In the genomic region with DNA sequence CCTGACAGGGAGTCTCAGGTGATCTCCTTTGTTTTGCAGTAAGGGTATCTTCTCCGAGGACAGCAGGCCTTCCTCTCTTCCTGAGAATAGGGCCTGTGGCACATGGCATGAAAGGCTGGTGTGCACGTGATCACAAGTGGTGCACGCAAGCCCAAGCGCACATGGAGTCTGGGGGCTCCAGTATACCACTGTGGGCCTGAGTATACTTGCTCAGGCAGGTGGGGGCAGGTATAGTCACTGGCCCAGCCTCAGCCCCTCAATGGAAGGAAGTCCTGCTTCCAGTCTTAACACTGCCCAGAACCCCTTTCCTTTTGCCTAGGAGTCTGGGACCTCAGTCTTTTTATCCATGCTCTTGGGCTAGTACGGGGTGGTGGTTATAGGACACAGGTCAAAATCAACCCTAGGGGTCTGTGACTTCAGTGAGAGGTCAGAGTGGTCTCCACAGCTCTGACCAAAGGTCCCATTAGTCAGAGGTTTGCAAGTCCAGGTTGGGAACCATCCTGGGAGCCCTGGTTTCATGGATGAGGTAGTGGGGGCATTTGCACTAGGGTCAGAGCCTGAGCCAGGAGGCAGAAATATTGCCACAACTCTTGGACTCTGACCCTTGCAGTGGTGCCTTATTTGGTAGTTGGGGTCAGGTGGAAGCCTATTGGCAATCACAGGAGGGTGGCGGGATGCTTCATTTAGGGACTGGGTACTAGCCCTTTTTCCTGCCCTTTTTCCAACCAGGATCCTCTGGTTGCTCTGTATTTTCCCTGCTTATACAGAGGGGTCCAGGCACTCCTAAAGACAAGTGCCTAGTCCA, we compare ENCODE assay signal across 8 cellular contexts. TPM values are rescaled to one million over a fixed set of nuclear protein-coding genes. Genes with fewer than 3 reads are reported as not detected.
A peak's percentile ranks its signal among the peaks of the same experiment; 100 is the strongest.
DNase-seq lines count a peak whose midpoint lies in the region; ATAC-seq, FAIRE-seq and TF ChIP-seq lines count a peak whose summit lies in the region.

No MANE protein-coding gene starts in this region.

- peak overlapping the region; percentile 94 for H3K4me2 ChIP-seq in OCI-LY1 (ENCODE audit: low read length)

- H3K9ac ChIP-seq in OCI-LY1 (ENCODE audit: low read length) (peak overlapping the region; percentile 87), endodermal cell (ENCODE audit: extremely low read depth, low read length, poor library complexity, severe bottlenecking) (no peak overlapping the region)

- H3K4me1 Mint-ChIP-seq in CD4-positive, alpha-beta T cell (ENCODE audit: low read depth) = peaks cover 50% of the 10 kb centered on the region
- H3K4me1 Mint-ChIP-seq in endodermal cell = peaks cover 13% of the 10 kb centered on the region

- H3K4me3 ChIP-seq in OCI-LY1 (ENCODE audit: low read depth, low read length, poor library complexity, severe bottlenecking) (peak overlapping the region; percentile 95), endodermal cell (ENCODE audit: low read length) (peak overlapping the region; percentile 99), neuron (ENCODE audit: low read length) (peak overlapping the region; percentile 88), small intestine (ENCODE audit: low read depth in 1 of 2, low read length in 2 of 2) (peak overlapping the region in 1 of 2 donors; percentile 78)

- 88 to 100% methylated on average over 2 to 6 of the region's 6 CpGs for WGBS in endodermal cell (ENCODE audit: insufficient coverage in 1 of 2, insufficient read length in 1 of 2), 2 experiments
- 89 to 95% (median 91%) methylated on average over 6 of the region's 6 CpGs for whole genome bisulfite sequencing in small intestine, 3 donors

- CTCF ChIA-PET in CD4-positive, alpha-beta T cell (lab: Charles Lee) = no interaction called here

- no peaks in the 10 kb centered on the region for H3K9me3 Mint-ChIP-seq in CD4-positive, alpha-beta T cell
- peaks cover 1% of the 10 kb centered on the region for H3K9me3 Mint-ChIP-seq in endodermal cell

- H3K4me3 Mint-ChIP-seq in CD4-positive, alpha-beta T cell = peak overlapping the region; percentile 92
- H3K4me3 Mint-ChIP-seq in endodermal cell = peak overlapping the region; percentile 92

- H3K27ac Mint-ChIP-seq in CD4-positive, alpha-beta T cell = peak overlapping the region; percentile 91
- H3K27ac Mint-ChIP-seq in endodermal cell = peak overlapping the region; percentile 91

- no peaks in the 10 kb centered on the region for H3K27me3 Mint-ChIP-seq in CD4-positive, alpha-beta T cell
- H3K27me3 Mint-ChIP-seq in endodermal cell (ENCODE audit: insufficient read depth) = peaks cover 29% of the 10 kb centered on the region

- H3K36me3 ChIP-seq in OCI-LY1 (ENCODE audit: insufficient read depth, low read length) = peaks cover 25% of the 10 kb centered on the region
- H3K36me3 ChIP-seq in endodermal cell (ENCODE audit: control insufficient read depth, insufficient read depth, low read length) = peaks cover 26% of the 10 kb centered on the region
- peaks cover 19% of the 10 kb centered on the region for H3K36me3 ChIP-seq in neuron (ENCODE audit: insufficient read depth, low read length)
- peaks cover 0 to 6% of the 10 kb centered on the region in 2 donors for H3K36me3 ChIP-seq in small intestine (ENCODE audit: control insufficient read depth in 2 of 2, insufficient read depth in 2 of 2, low read length in 2 of 2)

- H3K9me3 ChIP-seq in CD4-positive, alpha-beta T cell (ENCODE audit: control insufficient read depth, low read length) = no peaks in the 10 kb centered on the region
- H3K9me3 ChIP-seq in OCI-LY1 (ENCODE audit: low read length) = no peaks in the 10 kb centered on the region
- H3K9me3 ChIP-seq in endodermal cell (ENCODE audit: control insufficient read depth, low read length) = peaks cover 7% of the 10 kb centered on the region
- H3K9me3 ChIP-seq in neuron (ENCODE audit: low read length) = no peaks in the 10 kb centered on the region
- H3K9me3 ChIP-seq in small intestine (ENCODE audit: control insufficient read depth, low read depth) = no peaks in the 10 kb centered on the region

- no peak overlapping the region for H3K27ac ChIP-seq in CD4-positive, alpha-beta T cell (ENCODE audit: low read depth, low read length)
- H3K27ac ChIP-seq in OCI-LY1 (ENCODE audit: low read depth, low read length, poor library complexity, severe bottlenecking) = peak overlapping the region; percentile 42
- no peak overlapping the region for H3K27ac ChIP-seq in endodermal cell (ENCODE audit: low read depth, low read length)
- H3K27ac ChIP-seq in small intestine (ENCODE audit: low read depth in 1 of 2, low read length in 1 of 2) = peak overlapping the region in 1 of 2 donors; percentile 85

- no peaks in the 10 kb centered on the region for H3F3A ChIP-seq in OCI-LY1 (ENCODE audit: insufficient read depth, low read length)

- intact Hi-C loops in CD4-positive, alpha-beta T cell (cut with DNase I, micrococcal nuclease) = loop anchor here in 1 of 2 experiments (1.0 to 10.0 kb wide), 6 partner anchors 47 to 450 kb away; partner anchors contain the start of genes ARIH2, IP6K2, QRICH1 and USP19

- no peak for DNase-seq in CD4-positive, alpha-beta T cell
- DNase-seq in endodermal cell (no peak), RKO (ENCODE audit: low spot score) (no peak), putamen (ENCODE audit: low spot score) (no peak), small intestine (no peak)

- ATAC-seq in CD4-positive, alpha-beta T cell (ENCODE audit: poor library complexity) = no peak
- ATAC-seq in GM18868 (IDR thresholded peaks at IDR 0.05; ENCODE audit: unreplicated experiment) = no peak

- no peaks in the 10 kb centered on the region for H4K20me1 ChIP-seq in OCI-LY1 (ENCODE audit: insufficient read depth, low read length)

- peaks cover 28% of the 10 kb centered on the region for H3K36me3 Mint-ChIP-seq in CD4-positive, alpha-beta T cell (ENCODE audit: low read depth)
- peaks cover 18% of the 10 kb centered on the region for H3K36me3 Mint-ChIP-seq in endodermal cell (ENCODE audit: low read depth)

- H3K9me2 ChIP-seq in OCI-LY1 (ENCODE audit: low read depth, low read length) = no peaks in the 10 kb centered on the region

- no peaks in the 10 kb centered on the region for H3K27me3 ChIP-seq in CD4-positive, alpha-beta T cell (ENCODE audit: control insufficient read depth, insufficient read depth, low read length)
- no peaks in the 10 kb centered on the region for H3K27me3 ChIP-seq in OCI-LY1 (ENCODE audit: insufficient read depth, low read length)
- peaks cover 15% of the 10 kb centered on the region for H3K27me3 ChIP-seq in endodermal cell (ENCODE audit: control insufficient read depth, insufficient read depth, low read length, poor library complexity, severe bottlenecking)
- H3K27me3 ChIP-seq in neuron (ENCODE audit: insufficient read depth, low read length) = no peaks in the 10 kb centered on the region
- H3K27me3 ChIP-seq in small intestine (ENCODE audit: control insufficient read depth in 2 of 2, insufficient read depth in 2 of 2, low read length in 2 of 2) = no peaks in the 10 kb centered on the region

- no peak for FAIRE-seq in small intestine (lab: Jason Lieb, UNC)

- peaks cover 30% of the 10 kb centered on the region for H3K4me1 ChIP-seq in OCI-LY1 (ENCODE audit: insufficient read depth, low read length, severe bottlenecking)
- H3K4me1 ChIP-seq in endodermal cell (ENCODE audit: control insufficient read depth, insufficient read depth, low read length) = peaks cover 4% of the 10 kb centered on the region
- peaks cover 18% of the 10 kb centered on the region for H3K4me1 ChIP-seq in neuron (ENCODE audit: insufficient read depth, low read length)
- peaks cover 0 to 7% of the 10 kb centered on the region in 2 donors for H3K4me1 ChIP-seq in small intestine (ENCODE audit: control insufficient read depth in 2 of 2, insufficient read depth in 1 of 2, low read depth in 1 of 2, low read length in 1 of 2)

- peaks cover 10% of the 10 kb centered on the region for H3K79me2 ChIP-seq in OCI-LY1 (ENCODE audit: insufficient read depth, low read length)

- H2AFZ ChIP-seq in OCI-LY1 (ENCODE audit: low read length) = peak overlapping the region; percentile 68; the same call in 1 of the 2 replicates
- H2AFZ ChIP-seq in neuron (ENCODE audit: low read depth, low read length) = peak overlapping the region; percentile 18

- POLR2A ChIA-PET in CD4-positive, alpha-beta T cell (lab: Charles Lee) = interaction anchor here (0.7 kb wide), 1 partner anchor 46 kb away, joined by 4 read pairs; the partner anchor contains the start of gene USP19

- TF ChIP-seq CTCF in CD4-positive, alpha-beta T cell (IDR thresholded peaks at IDR 0.05) = no peak
- TF ChIP-seq CTCF in OCI-LY1 (IDR thresholded peaks at IDR 0.05; ENCODE audit: low read length) (no peak), endodermal cell (conservative IDR thresholded peaks at IDR 0.05) (no peak)

RNA-seq across cellular contexts. Expression of gene CCDC71, which starts 0.8 kb away (rescaled TPM):
- total RNA-seq in CD4-positive, alpha-beta T cell = 10 to 100 TPM; 14.7 to 16.0 TPM
- 10 to 100 TPM; 23.4 to 25.7 TPM for total RNA-seq in endodermal cell
- 25.0 TPM for polyA plus RNA-seq in endodermal cell (2013, experiment 1 of 2)
- polyA plus RNA-seq in endodermal cell (2013, experiment 2 of 2) = 22.0 TPM
- polyA plus RNA-seq in small intestine = 10 to 100 TPM; 13.0 to 22.3 (median 13.5) TPM

RNA-seq across cellular contexts. Expression of gene KLHDC8B, which starts 4.4 kb away (rescaled TPM):
- 1 to 10 TPM; 1.2 to 1.6 TPM for total RNA-seq in CD4-positive, alpha-beta T cell
- 10 to 100 TPM; 33.5 to 36.1 TPM for total RNA-seq in endodermal cell
- polyA plus RNA-seq in endodermal cell (2013, experiment 1 of 2) = 56.8 TPM
- polyA plus RNA-seq in endodermal cell (2013, experiment 2 of 2) = 55.2 TPM
- 10 to 100 TPM in 1 of 3 donors, 1 to 10 TPM in 2; 6.3 to 18.5 (median 9.2) TPM for polyA plus RNA-seq in small intestine

RNA-seq across cellular contexts. Expression of gene LAMB2, which starts 34.1 kb away (rescaled TPM):
- under 1 TPM; 0.36 to 0.60 TPM for total RNA-seq in CD4-positive, alpha-beta T cell
- total RNA-seq in endodermal cell = 10 to 100 TPM; 83.6 to 97.8 TPM
- polyA plus RNA-seq in endodermal cell (2013, experiment 1 of 2) = 159 TPM
- 154 TPM for polyA plus RNA-seq in endodermal cell (2013, experiment 2 of 2)
- 100 to 1,000 TPM; 124 to 598 (median 312) TPM for polyA plus RNA-seq in small intestine

RNA-seq across cellular contexts. Expression of gene USP19, which starts 46.3 kb away (rescaled TPM):
- 10 to 100 TPM; 84.9 to 86.2 TPM for total RNA-seq in CD4-positive, alpha-beta T cell
- total RNA-seq in endodermal cell = 10 to 100 TPM; 61.5 to 63.2 TPM
- polyA plus RNA-seq in endodermal cell (2013, experiment 1 of 2) = 50.7 TPM
- polyA plus RNA-seq in endodermal cell (2013, experiment 2 of 2) = 43.1 TPM
- polyA plus RNA-seq in small intestine = 10 to 100 TPM; 20.1 to 26.2 (median 22.2) TPM

Comparison
In these comparisons a context has a peak if more than half of its experiments do, and no peak if none do; other contexts are left out.
1. RNA of gene KLHDC8B, which starts 4.4 kb away (total RNA-seq): 33.5 to 36.1 TPM in endodermal cell; 1.2 to 1.6 TPM in CD4-positive, alpha-beta T cell; every median in the first group is over 10 times any median in the second.
2. RNA of gene LAMB2, which starts 34.1 kb away (total RNA-seq): 83.6 to 97.8 TPM in endodermal cell; 0.36 to 0.60 TPM in CD4-positive, alpha-beta T cell; every median in the first group is over 10 times any median in the second.